ENCODE assay signal across 10 cellular contexts in the genomic region with DNA sequence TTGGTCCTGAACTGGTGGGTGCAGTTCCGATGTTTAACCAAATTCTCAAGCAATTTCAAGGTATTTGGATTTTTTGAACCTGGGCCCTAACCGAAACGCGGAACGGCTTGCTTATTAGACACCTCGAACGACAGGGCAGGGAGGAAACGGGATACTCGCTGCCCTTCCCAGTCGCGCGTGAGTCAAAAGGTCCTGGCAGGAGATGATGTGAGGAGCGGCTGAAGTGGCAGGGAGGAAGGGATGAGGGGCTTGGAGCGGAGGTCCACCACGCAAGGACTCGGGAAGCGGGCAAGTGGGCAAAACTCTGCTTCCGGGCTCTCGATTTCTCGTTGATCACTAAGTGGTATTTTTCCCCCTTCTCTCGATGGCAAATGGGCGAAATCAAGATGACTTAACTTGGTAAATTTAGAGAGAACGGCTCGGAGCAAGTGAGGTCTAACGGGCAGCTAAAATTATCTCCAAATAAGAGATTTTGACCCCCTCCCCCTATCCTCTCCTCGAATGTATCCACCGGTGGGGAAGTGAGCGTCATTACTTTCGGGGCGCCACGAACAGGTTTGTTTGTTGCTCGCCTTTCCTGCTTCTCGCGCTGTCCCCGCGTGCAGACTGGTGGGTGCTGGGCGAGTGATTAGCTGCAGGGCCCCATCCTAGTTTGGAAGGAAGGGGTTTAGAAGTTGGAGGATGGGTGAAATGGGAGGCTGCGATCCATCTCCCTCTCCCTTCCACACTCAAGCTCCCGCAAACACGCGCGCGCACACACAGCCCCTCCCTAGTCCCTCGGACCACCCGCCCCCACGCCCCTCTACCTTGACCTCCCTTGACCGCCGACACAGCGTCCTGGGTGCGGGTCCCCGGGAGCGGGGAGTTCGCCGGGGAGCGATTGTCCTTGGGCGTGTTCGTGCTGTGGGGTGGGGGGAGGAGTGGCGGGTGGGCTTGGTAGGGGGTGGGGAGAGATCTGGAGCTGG. TPM values are rescaled to one million over a fixed set of nuclear protein-coding genes. Genes with fewer than 3 reads are reported as not detected.
DNase-seq lines count a peak whose midpoint lies in the region; ATAC-seq, FAIRE-seq and TF ChIP-seq lines count a peak whose summit lies in the region.
"Had no signal": no experiment of that assay in that cellular context is flagged by ENCODE, and none has a peak within 500 bp of the region (broad histone marks: within the 10 kb centered on the region; RNA-seq: fewer than 3 reads in every experiment).

No MANE protein-coding gene starts in this region.

- DNase-seq in AG20443 (ENCODE audit: low spot score), result peak; percentile 71
- DNase-seq in NAMALWA (ENCODE audit: low spot score), result peak; percentile 60
- DNase-seq in left ventricle myocardium inferior, result no peak
- no peak for DNase-seq in prostate gland (ENCODE audit: low spot score)
- DNase-seq in D721Med (ENCODE audit: insufficient read length, low spot score), result no peak
- no peak for DNase-seq in NCI-H524 (lab: John Stamatoyannopoulos, UW)
- DNase-seq: amygdala had no signal

- H3K27me3 ChIP-seq in left ventricle myocardium inferior (ENCODE audit: low read depth) (peaks cover 92% of the 10 kb centered on the region), prostate gland (replicated peaks; ENCODE audit: insufficient read depth) (peaks cover 7% of the 10 kb centered on the region)

- H3K36me3 ChIP-seq in left ventricle myocardium inferior, result no peaks in the 10 kb centered on the region
- no peaks in the 10 kb centered on the region for H3K36me3 ChIP-seq in prostate gland

- intact Hi-C loops in left ventricle myocardium inferior (cut with micrococcal nuclease) (loop anchor here (10.0 kb wide), 1 partner anchor 84 kb away; no protein-coding TSS in a partner anchor), prostate gland (cut with DNase I) (loop anchor here (5.0 to 10.0 kb wide), 3 partner anchors 216 to 611 kb away; no protein-coding TSS in a partner anchor)

- FAIRE-seq in D721Med (lab: Jason Lieb, UNC), result no peak

- H3K9me3 ChIP-seq in left ventricle myocardium inferior (replicated peaks), result no peaks in the 10 kb centered on the region
- no peaks in the 10 kb centered on the region for H3K9me3 ChIP-seq in prostate gland

- peak overlapping the region; percentile 69 for H3K4me3 ChIP-seq in left ventricle myocardium inferior
- peak overlapping the region; percentile 31 to 41 for H3K4me3 ChIP-seq in prostate gland

- WGBS in prostate gland, result 6% methylated on average over 58 of the region's 58 CpGs

- TF ChIP-seq POLR2A in prostate gland (IDR thresholded peaks at IDR 0.05), result no peak

- TF ChIP-seq CTCF in left ventricle myocardium inferior (IDR thresholded peaks at IDR 0.05; ENCODE audit: borderline replicate concordance) (no peak), prostate gland (IDR thresholded peaks at IDR 0.05) (no peak), D721Med (IDR thresholded peaks at IDR 0.05; ENCODE audit: insufficient read depth, missing control alignments) (no peak)

- H3K4me1 ChIP-seq in left ventricle myocardium inferior (peaks cover 48% of the 10 kb centered on the region), prostate gland (replicated peaks) (peaks cover 4% of the 10 kb centered on the region)

- ATAC-seq in GM21529 (IDR thresholded peaks at IDR 0.05; ENCODE audit: unreplicated experiment) (no peak), GM21576 (IDR thresholded peaks at IDR 0.05; ENCODE audit: unreplicated experiment) (no peak)

- H3K27ac ChIP-seq in left ventricle myocardium inferior (replicated peaks) (no peak overlapping the region), prostate gland (no peak overlapping the region)

RNA-seq across cellular contexts. Expression of a gene that starts 1.0 kb away (rescaled TPM):
- total RNA-seq in left ventricle myocardium inferior (0.99 TPM), prostate gland (1 to 10 TPM; 1.0 to 1.2 TPM)
- total RNA-seq: G401 had no signal

Comparison
In these comparisons a context has a peak if more than half of its experiments do, and no peak if none do; other contexts are left out.
1. DNase-seq: peak in AG20443 (single experiment) and NAMALWA (single experiment); none in left ventricle myocardium inferior (single experiment), prostate gland (single experiment), D721Med (single experiment) and NCI-H524 (0 of 2).